1 cellular context compared by ENCODE assay signal in the genomic region with DNA sequence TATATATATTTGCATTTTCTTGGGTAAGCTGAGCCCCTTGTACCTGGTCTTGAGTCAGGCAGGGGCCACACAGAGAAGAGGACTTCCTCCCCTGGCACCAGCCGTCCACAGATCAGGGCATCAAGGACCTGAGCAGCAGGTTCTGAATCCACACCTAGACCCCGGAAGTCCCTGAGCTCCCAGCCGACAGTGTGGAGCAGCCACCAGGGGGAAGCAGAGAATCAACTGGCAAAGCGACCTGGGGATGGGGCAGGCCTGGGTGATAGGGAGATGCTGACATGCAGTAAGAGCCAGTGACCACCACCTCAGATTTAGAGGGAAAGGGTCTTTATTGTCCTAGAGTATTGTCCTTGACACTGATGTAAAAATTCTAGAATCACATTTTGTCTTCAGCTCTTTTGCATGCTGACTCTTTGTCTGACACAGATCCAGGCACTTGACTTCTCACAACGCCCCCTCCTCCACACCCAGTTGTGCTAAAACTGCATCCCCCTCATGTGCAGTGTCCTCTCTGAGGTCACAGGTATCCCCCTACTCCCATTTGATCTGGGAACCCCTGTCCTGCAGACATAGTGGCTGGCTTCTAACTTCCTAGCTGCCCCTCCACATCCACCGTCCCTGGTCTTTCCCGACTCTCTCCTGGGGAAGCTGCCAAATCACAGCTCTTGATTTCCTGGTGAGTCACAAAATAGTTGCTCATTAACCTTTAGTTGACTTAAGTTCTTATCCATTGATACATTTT.
TF ChIP-seq lines count a peak whose summit lies in the region.

No MANE protein-coding gene starts in this region.

TF ChIP-seq in K562, 482 proteins besides CTCF, POLR2A, EP300 and RAD21 (continued from another document):
- TF ChIP-seq, protein P1, sequence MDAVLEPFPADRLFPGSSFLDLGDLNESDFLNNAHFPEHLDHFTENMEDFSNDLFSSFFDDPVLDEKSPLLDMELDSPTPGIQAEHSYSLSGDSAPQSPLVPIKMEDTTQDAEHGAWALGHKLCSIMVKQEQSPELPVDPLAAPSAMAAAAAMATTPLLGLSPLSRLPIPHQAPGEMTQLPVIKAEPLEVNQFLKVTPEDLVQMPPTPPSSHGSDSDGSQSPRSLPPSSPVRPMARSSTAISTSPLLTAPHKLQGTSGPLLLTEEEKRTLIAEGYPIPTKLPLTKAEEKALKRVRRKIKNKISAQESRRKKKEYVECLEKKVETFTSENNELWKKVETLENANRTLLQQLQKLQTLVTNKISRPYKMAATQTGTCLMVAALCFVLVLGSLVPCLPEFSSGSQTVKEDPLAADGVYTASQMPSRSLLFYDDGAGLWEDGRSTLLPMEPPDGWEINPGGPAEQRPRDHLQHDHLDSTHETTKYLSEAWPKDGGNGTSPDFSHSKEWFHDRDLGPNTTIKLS (IDR thresholded peaks at IDR 0.05; ENCODE audit: borderline replicate concordance, low read depth) = 0 out of 2 replicates have a peak, but pooled peaks have one; percentile 36
- TF ChIP-seq, protein P2, sequence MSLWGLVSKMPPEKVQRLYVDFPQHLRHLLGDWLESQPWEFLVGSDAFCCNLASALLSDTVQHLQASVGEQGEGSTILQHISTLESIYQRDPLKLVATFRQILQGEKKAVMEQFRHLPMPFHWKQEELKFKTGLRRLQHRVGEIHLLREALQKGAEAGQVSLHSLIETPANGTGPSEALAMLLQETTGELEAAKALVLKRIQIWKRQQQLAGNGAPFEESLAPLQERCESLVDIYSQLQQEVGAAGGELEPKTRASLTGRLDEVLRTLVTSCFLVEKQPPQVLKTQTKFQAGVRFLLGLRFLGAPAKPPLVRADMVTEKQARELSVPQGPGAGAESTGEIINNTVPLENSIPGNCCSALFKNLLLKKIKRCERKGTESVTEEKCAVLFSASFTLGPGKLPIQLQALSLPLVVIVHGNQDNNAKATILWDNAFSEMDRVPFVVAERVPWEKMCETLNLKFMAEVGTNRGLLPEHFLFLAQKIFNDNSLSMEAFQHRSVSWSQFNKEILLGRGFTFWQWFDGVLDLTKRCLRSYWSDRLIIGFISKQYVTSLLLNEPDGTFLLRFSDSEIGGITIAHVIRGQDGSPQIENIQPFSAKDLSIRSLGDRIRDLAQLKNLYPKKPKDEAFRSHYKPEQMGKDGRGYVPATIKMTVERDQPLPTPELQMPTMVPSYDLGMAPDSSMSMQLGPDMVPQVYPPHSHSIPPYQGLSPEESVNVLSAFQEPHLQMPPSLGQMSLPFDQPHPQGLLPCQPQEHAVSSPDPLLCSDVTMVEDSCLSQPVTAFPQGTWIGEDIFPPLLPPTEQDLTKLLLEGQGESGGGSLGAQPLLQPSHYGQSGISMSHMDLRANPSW (CRISPR knock-in tag; IDR thresholded peaks at IDR 0.05) = peak; percentile 76; the same call in 1 of the 2 replicates
- no peak for TF ChIP-seq MCM2 (IDR thresholded peaks at IDR 0.05; ENCODE audit: low read depth)
- TF ChIP-seq ETS2 (tag; IDR thresholded peaks at IDR 0.05; ENCODE audit: borderline replicate concordance, poor library complexity, severe bottlenecking) = no peak
- TF ChIP-seq CEBPB (tag; IDR thresholded peaks at IDR 0.05) = no peak
- peak; percentile 83; the same call in 1 of the 2 replicates for TF ChIP-seq SREBF1 (IDR thresholded peaks at IDR 0.05; ENCODE audit: borderline replicate concordance, low read depth, low read length)
- TF ChIP-seq, protein P3, sequence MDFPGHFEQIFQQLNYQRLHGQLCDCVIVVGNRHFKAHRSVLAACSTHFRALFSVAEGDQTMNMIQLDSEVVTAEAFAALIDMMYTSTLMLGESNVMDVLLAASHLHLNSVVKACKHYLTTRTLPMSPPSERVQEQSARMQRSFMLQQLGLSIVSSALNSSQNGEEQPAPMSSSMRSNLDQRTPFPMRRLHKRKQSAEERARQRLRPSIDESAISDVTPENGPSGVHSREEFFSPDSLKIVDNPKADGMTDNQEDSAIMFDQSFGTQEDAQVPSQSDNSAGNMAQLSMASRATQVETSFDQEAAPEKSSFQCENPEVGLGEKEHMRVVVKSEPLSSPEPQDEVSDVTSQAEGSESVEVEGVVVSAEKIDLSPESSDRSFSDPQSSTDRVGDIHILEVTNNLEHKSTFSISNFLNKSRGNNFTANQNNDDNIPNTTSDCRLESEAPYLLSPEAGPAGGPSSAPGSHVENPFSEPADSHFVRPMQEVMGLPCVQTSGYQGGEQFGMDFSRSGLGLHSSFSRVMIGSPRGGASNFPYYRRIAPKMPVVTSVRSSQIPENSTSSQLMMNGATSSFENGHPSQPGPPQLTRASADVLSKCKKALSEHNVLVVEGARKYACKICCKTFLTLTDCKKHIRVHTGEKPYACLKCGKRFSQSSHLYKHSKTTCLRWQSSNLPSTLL (IDR thresholded peaks at IDR 0.05) = no peak
- TF ChIP-seq, protein P4, sequence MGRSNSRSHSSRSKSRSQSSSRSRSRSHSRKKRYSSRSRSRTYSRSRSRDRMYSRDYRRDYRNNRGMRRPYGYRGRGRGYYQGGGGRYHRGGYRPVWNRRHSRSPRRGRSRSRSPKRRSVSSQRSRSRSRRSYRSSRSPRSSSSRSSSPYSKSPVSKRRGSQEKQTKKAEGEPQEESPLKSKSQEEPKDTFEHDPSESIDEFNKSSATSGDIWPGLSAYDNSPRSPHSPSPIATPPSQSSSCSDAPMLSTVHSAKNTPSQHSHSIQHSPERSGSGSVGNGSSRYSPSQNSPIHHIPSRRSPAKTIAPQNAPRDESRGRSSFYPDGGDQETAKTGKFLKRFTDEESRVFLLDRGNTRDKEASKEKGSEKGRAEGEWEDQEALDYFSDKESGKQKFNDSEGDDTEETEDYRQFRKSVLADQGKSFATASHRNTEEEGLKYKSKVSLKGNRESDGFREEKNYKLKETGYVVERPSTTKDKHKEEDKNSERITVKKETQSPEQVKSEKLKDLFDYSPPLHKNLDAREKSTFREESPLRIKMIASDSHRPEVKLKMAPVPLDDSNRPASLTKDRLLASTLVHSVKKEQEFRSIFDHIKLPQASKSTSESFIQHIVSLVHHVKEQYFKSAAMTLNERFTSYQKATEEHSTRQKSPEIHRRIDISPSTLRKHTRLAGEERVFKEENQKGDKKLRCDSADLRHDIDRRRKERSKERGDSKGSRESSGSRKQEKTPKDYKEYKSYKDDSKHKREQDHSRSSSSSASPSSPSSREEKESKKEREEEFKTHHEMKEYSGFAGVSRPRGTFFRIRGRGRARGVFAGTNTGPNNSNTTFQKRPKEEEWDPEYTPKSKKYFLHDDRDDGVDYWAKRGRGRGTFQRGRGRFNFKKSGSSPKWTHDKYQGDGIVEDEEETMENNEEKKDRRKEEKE (IDR thresholded peaks at IDR 0.05; ENCODE audit: borderline replicate concordance in 1 of 2, control insufficient read depth in 1 of 2, low read depth in 2 of 2, low read length in 1 of 2) = no peak
- no peak for TF ChIP-seq U2AF2 (optimal IDR thresholded peaks at IDR 0.05; ENCODE audit: low read depth, low read length)
- no peak for TF ChIP-seq IRF2 (CRISPR knock-in tag; IDR thresholded peaks at IDR 0.05)
- TF ChIP-seq, protein P5, sequence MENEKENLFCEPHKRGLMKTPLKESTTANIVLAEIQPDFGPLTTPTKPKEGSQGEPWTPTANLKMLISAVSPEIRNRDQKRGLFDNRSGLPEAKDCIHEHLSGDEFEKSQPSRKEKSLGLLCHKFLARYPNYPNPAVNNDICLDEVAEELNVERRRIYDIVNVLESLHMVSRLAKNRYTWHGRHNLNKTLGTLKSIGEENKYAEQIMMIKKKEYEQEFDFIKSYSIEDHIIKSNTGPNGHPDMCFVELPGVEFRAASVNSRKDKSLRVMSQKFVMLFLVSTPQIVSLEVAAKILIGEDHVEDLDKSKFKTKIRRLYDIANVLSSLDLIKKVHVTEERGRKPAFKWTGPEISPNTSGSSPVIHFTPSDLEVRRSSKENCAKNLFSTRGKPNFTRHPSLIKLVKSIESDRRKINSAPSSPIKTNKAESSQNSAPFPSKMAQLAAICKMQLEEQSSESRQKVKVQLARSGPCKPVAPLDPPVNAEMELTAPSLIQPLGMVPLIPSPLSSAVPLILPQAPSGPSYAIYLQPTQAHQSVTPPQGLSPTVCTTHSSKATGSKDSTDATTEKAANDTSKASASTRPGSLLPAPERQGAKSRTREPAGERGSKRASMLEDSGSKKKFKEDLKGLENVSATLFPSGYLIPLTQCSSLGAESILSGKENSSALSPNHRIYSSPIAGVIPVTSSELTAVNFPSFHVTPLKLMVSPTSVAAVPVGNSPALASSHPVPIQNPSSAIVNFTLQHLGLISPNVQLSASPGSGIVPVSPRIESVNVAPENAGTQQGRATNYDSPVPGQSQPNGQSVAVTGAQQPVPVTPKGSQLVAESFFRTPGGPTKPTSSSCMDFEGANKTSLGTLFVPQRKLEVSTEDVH (IDR thresholded peaks at IDR 0.05; ENCODE audit: low read depth, partially characterized antibody) = no peak
- TF ChIP-seq, protein P6, sequence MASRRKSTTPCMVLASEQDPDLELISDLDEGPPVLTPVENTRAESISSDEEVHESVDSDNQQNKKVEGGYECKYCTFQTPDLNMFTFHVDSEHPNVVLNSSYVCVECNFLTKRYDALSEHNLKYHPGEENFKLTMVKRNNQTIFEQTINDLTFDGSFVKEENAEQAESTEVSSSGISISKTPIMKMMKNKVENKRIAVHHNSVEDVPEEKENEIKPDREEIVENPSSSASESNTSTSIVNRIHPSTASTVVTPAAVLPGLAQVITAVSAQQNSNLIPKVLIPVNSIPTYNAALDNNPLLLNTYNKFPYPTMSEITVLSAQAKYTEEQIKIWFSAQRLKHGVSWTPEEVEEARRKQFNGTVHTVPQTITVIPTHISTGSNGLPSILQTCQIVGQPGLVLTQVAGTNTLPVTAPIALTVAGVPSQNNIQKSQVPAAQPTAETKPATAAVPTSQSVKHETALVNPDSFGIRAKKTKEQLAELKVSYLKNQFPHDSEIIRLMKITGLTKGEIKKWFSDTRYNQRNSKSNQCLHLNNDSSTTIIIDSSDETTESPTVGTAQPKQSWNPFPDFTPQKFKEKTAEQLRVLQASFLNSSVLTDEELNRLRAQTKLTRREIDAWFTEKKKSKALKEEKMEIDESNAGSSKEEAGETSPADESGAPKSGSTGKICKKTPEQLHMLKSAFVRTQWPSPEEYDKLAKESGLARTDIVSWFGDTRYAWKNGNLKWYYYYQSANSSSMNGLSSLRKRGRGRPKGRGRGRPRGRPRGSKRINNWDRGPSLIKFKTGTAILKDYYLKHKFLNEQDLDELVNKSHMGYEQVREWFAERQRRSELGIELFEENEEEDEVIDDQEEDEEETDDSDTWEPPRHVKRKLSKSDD (conservative IDR thresholded peaks at IDR 0.05; ENCODE audit: low read length) = peak; percentile 96
- no peak for TF ChIP-seq SIN3A (IDR thresholded peaks at IDR 0.05; ENCODE audit: borderline replicate concordance in 2 of 2, control insufficient read depth in 1 of 2, low read depth in 2 of 2, low read length in 2 of 2)
- peak; percentile 18 for TF ChIP-seq PHF20 (IDR thresholded peaks at IDR 0.05; ENCODE audit: partially characterized antibody)
- TF ChIP-seq NFIC (IDR thresholded peaks at IDR 0.05) = no peak
- TF ChIP-seq ZNF707 (CRISPR knock-in tag; conservative IDR thresholded peaks at IDR 0.05) = no peak
- TF ChIP-seq PHB2 (IDR thresholded peaks at IDR 0.05; ENCODE audit: low read depth) = no peak
- 0 out of 2 replicates have a peak, but pooled peaks have one; percentile 5 for TF ChIP-seq TSC22D4 (tag; IDR thresholded peaks at IDR 0.05)
- no peak for TF ChIP-seq ZNF76 (CRISPR knock-in tag; IDR thresholded peaks at IDR 0.05; ENCODE audit: borderline replicate concordance)
- no peak for TF ChIP-seq CHD1 (IDR thresholded peaks at IDR 0.05; ENCODE audit: low read length)
- peak; percentile 28; the same call in 1 of the 2 replicates for TF ChIP-seq CHD2 (IDR thresholded peaks at IDR 0.05; ENCODE audit: low read depth, low read length)
